ENCODE assay signal across 22 cellular contexts in genomic region chr11:124483422-124483821, GRCh38. TPM values are rescaled to one million over a fixed set of nuclear protein-coding genes. Genes with fewer than 3 reads are reported as not detected.
"Had no signal": no experiment of that assay in that cellular context is flagged by ENCODE, and none has a peak within 500 bp of the region (broad histone marks: within the 10 kb centered on the region; RNA-seq: fewer than 3 reads in every experiment).

No MANE protein-coding gene starts in this region.

- H3K36me3 Mint-ChIP-seq: naive B cell had no signal

- DNase-seq: activated CD4-positive, alpha-beta T cell treated with anti-CD3 and anti-CD28 coated beads, Interleukin-2, amount 50 U/mL, for 4 hours; activated CD4-positive, CD25-positive, alpha-beta regulatory T cell treated with anti-CD3 and anti-CD28 coated beads, Interleukin-2, amount 50 U/mL, for 72 hours; activated naive CD4-positive, alpha-beta T cell treated with Interleukin-2 at 50 U/mL for 16 hours; activated T-cell treated with anti-CD3 and anti-CD28 coated beads for 4 hours; anterior cingulate cortex; cerebellar nuclear complex; effector CD8-positive, alpha-beta T cell; foreskin melanocyte; left cardiac atrium; naive B cell; sigmoid colon; stimulated activated CD4-positive, alpha-beta T cell treated with anti-CD3 and anti-CD28 coated beads, Interleukin-1b, Interleukin-23, amount 100 ng/mL, for 48 hours; stimulated activated naive CD8-positive, alpha-beta T cell treated with anti-CD3 and anti-CD28 coated beads, Interleukin-15, amount 100 ng/mL, for 72 hours had no signal

- H3K4me3 Mint-ChIP-seq: activated T-helper 17 cell treated with anti-CD3 and anti-CD28 coated beads, Interleukin-2, amount 50 U/mL, for 72 hours; naive B cell; stimulated activated naive CD8-positive, alpha-beta T cell treated with anti-CD3 and anti-CD28 coated beads, Interleukin-15, amount 100 ng/mL, for 72 hours had no signal

- H3K27ac Mint-ChIP-seq: activated T-helper 17 cell treated with anti-CD3 and anti-CD28 coated beads, Interleukin-2, amount 50 U/mL, for 72 hours had no signal

- H3K4me3 ChIP-seq: sigmoid colon had no signal

- H3K36me3 ChIP-seq: brain microvascular endothelial cell, sigmoid colon had no signal

- H3K27ac ChIP-seq: parathyroid adenoma, sigmoid colon had no signal

- H3K4me1 ChIP-seq: parathyroid adenoma, sigmoid colon had no signal

- H3K79me2 ChIP-seq: parathyroid adenoma had no signal

- H2AFZ ChIP-seq: parathyroid adenoma had no signal

- H3K9me3 Mint-ChIP-seq: activated T-helper 17 cell treated with anti-CD3 and anti-CD28 coated beads, Interleukin-2, amount 50 U/mL, for 72 hours had no signal

- H3K27me3 ChIP-seq: brain microvascular endothelial cell, sigmoid colon had no signal

- H3K9ac ChIP-seq: parathyroid adenoma had no signal

- H3K9me3 ChIP-seq: sigmoid colon had no signal

RNA-seq across cellular contexts. Expression of gene OR8B8, which starts 37.9 kb away (rescaled TPM):
- total RNA-seq: activated T-helper 17 cell treated with anti-CD3 and anti-CD28 coated beads, Interleukin-2, amount 50 U/mL, for 72 hours; fibroblast of lung; left cardiac atrium; lung microvascular endothelial cell; mononuclear cell; sigmoid colon; T-helper 2 cell treated with Interferon-gamma antibody and Interleukin-4, amounts not matched to agents 100 ng/mL and 5 ng/mL, for 36 hours; temporal lobe; ureter had no signal
- polyA plus RNA-seq: fibroblast of lung, sigmoid colon had no signal

RNA-seq across cellular contexts. Expression of gene OR8B4, which starts 58.8 kb away (rescaled TPM):
- total RNA-seq: activated T-helper 17 cell treated with anti-CD3 and anti-CD28 coated beads, Interleukin-2, amount 50 U/mL, for 72 hours; fibroblast of lung; left cardiac atrium; lung microvascular endothelial cell; mononuclear cell; sigmoid colon; T-helper 2 cell treated with Interferon-gamma antibody and Interleukin-4, amounts not matched to agents 100 ng/mL and 5 ng/mL, for 36 hours; temporal lobe; ureter had no signal
- polyA plus RNA-seq: fibroblast of lung, sigmoid colon had no signal
